28 cellular contexts compared by ENCODE assay signal in genomic region chr11:7115775-7116174, GRCh38. TPM values are rescaled to one million over a fixed set of nuclear protein-coding genes. Genes with fewer than 3 reads are reported as not detected.
"Had no signal": no experiment of that assay in that cellular context is flagged by ENCODE, and none has a peak within 500 bp of the region (broad histone marks: within the 10 kb centered on the region; RNA-seq: fewer than 3 reads in every experiment).

No MANE protein-coding gene starts in this region.

- H3K9ac ChIP-seq: neural progenitor cell had no signal

- H3K36me3 Mint-ChIP-seq: activated naive CD8-positive, alpha-beta T cell; mesothelial cell of epicardium; naive thymus-derived CD8-positive, alpha-beta T cell; neural progenitor cell had no signal

- ATAC-seq: activated T-cell treated with anti-CD3 and anti-CD28 coated beads, Interleukin-2, amount 50 U/mL, for 4 hours; gastrocnemius medialis; left ventricle myocardium superior; naive thymus-derived CD8-positive, alpha-beta T cell; sciatic nerve had no signal

- H3K36me3 ChIP-seq: adrenal gland, breast epithelium, gastrocnemius medialis, neural progenitor cell, upper lobe of left lung had no signal

- H3K4me3 Mint-ChIP-seq: activated naive CD8-positive, alpha-beta T cell; activated T-cell treated with anti-CD3 and anti-CD28 coated beads, Interleukin-2, amount 50 U/mL, for 4 hours; mesothelial cell of epicardium; naive thymus-derived CD8-positive, alpha-beta T cell; neural progenitor cell; T-helper 1 cell treated with Interleukin-12 subunit alpha and Interleukin-12 subunit beta and Interleukin-4 antibody, amounts not matched to agents 30 μg/mL and 1 μg/mL, for 36 hours had no signal

- H3K4me1 ChIP-seq: adrenal gland, breast epithelium, gastrocnemius medialis, neural progenitor cell, upper lobe of left lung had no signal

- H3K27ac ChIP-seq: adrenal gland, breast epithelium, coronary artery, gastrocnemius medialis, neural progenitor cell, upper lobe of left lung had no signal

- H3K9me3 ChIP-seq: adrenal gland, breast epithelium, gastrocnemius medialis, upper lobe of left lung had no signal

- H3K4me3 ChIP-seq: adrenal gland, breast epithelium, coronary artery, gastrocnemius medialis, neural progenitor cell, upper lobe of left lung had no signal

- H2AFZ ChIP-seq: neural progenitor cell had no signal

- H3K4me1 Mint-ChIP-seq: mesothelial cell of epicardium; naive thymus-derived CD8-positive, alpha-beta T cell; neural progenitor cell had no signal

- H3K27ac Mint-ChIP-seq: activated naive CD8-positive, alpha-beta T cell; activated T-helper 2 cell treated with anti-CD3 and anti-CD28 coated beads, Interferon-gamma antibody, Interleukin-2, Interleukin-4, amounts not matched to agents 10 μg/mL and 5 μg/mL and 100 μg/mL, durations not matched to agents 14 hours and 24 hours and 36 hours; mesothelial cell of epicardium; naive thymus-derived CD8-positive, alpha-beta T cell; neural progenitor cell; T-helper 1 cell treated with Interleukin-12 subunit alpha and Interleukin-12 subunit beta and Interleukin-4 antibody, amounts not matched to agents 30 μg/mL and 1 μg/mL, for 36 hours had no signal

- H3K27me3 ChIP-seq: adrenal gland, breast epithelium, gastrocnemius medialis, neural progenitor cell, upper lobe of left lung had no signal

- H3K9me3 Mint-ChIP-seq: activated T-cell treated with anti-CD3 and anti-CD28 coated beads, Interleukin-2, amount 50 U/mL, for 4 hours; activated T-helper 2 cell treated with anti-CD3 and anti-CD28 coated beads, Interferon-gamma antibody, Interleukin-2, Interleukin-4, amounts not matched to agents 10 μg/mL and 5 μg/mL and 100 μg/mL, durations not matched to agents 14 hours and 24 hours and 36 hours; mesothelial cell of epicardium; naive thymus-derived CD8-positive, alpha-beta T cell; neural progenitor cell; T-helper 1 cell treated with Interleukin-12 subunit alpha and Interleukin-12 subunit beta and Interleukin-4 antibody, amounts not matched to agents 30 μg/mL and 1 μg/mL, for 36 hours had no signal

- H3K4me2 ChIP-seq: neural progenitor cell had no signal

- DNase-seq: activated CD4-positive, alpha-beta T cell treated with anti-CD3 and anti-CD28 coated beads for 4 hours; activated CD4-positive, alpha-beta T cell treated with anti-CD3 and anti-CD28 coated beads, Interleukin-2, amount 50 U/mL, for 48 hours; activated CD4-positive, CD25-positive, alpha-beta regulatory T cell; activated CD8-positive, alpha-beta memory T cell treated with anti-CD3 and anti-CD28 coated beads, Interleukin-2, amount 50 U/mL, for 48 hours; activated naive CD4-positive, alpha-beta T cell; activated T-cell treated with anti-CD3 and anti-CD28 coated beads, Interleukin-2, amount 50 U/mL, for 4 hours; adrenal gland; gastrocnemius medialis; hypothalamus; left ventricle myocardium superior; mammary epithelial cell; naive thymus-derived CD8-positive, alpha-beta T cell; stimulated activated CD4-positive, alpha-beta T cell treated with anti-CD3 and anti-CD28 coated beads, Interleukin-2, amount 100 ng/mL, for 48 hours; stimulated activated naive CD4-positive, alpha-beta T cell treated with Interleukin-2 at 50 U/mL for 16 hours; upper lobe of left lung had no signal

RNA-seq across cellular contexts. Expression of gene RBMXL2, which starts 27.0 kb away (rescaled TPM):
- total RNA-seq: activated CD8-positive, alpha-beta memory T cell treated with anti-CD3 and anti-CD28 coated beads for 36 hours; activated T-cell treated with anti-CD3 and anti-CD28 coated beads, Interleukin-2, amount 50 U/mL, for 4 hours; adrenal gland; astrocyte; gastrocnemius medialis; left ventricle myocardium superior; naive thymus-derived CD8-positive, alpha-beta T cell; omental fat pad; posterior vena cava; renal cortical epithelial cell had no signal
- polyA plus RNA-seq: mammary epithelial cell; naive thymus-derived CD8-positive, alpha-beta T cell had no signal
